ENCODE assay signal across 11 cellular contexts in genomic region chr6:29708432-29709177, GRCh38. TPM values are rescaled to one million over a fixed set of nuclear protein-coding genes. Genes with fewer than 3 reads are reported as not detected.
DNase-seq lines count a peak whose midpoint lies in the region; ATAC-seq and TF ChIP-seq lines count a peak whose summit lies in the region.
"Had no signal": no experiment of that assay in that cellular context is flagged by ENCODE, and none has a peak within 500 bp of the region (broad histone marks: within the 10 kb centered on the region; RNA-seq: fewer than 3 reads in every experiment).

No MANE protein-coding gene starts in this region.

- no peak for TF ChIP-seq CTCF in CD14-positive monocyte (IDR thresholded peaks at IDR 0.05)

- H3K4me3 ChIP-seq in mesenchymal stem cell (ENCODE audit: insufficient read depth in 1 of 2, low read depth in 1 of 2, low read length in 2 of 2): no peak overlapping the region
- H3K4me3 ChIP-seq: SJSA1 had no signal

- no peak overlapping the region for H3K4me2 ChIP-seq in mesenchymal stem cell (ENCODE audit: low read length, poor library complexity, severe bottlenecking)

- 68% methylated on average over 11 of the region's 11 CpGs for WGBS in mesenchymal stem cell

- CTCF ChIA-PET in activated CD8-positive, alpha-beta T cell treated with anti-CD3 and anti-CD28 coated beads, Interleukin-2, amount 10 ng/mL, durations not matched to agents 7 days and 5 days (lab: Charles Lee): interaction anchor here (0.7 to 4.8 kb wide), 19 partner anchors 10 to 254 kb away, joined by 3 to 27 read pairs (median 5); no protein-coding TSS in a partner anchor

- no peak overlapping the region for H2BK120ac ChIP-seq in mesenchymal stem cell (ENCODE audit: low read depth, low read length)

- H4K8ac ChIP-seq in mesenchymal stem cell (ENCODE audit: low read length): peak overlapping the region; percentile 17

- no peaks in the 10 kb centered on the region for H3K36me3 ChIP-seq in mesenchymal stem cell (ENCODE audit: control insufficient read depth in 1 of 2, insufficient read depth in 2 of 2, low read depth in 1 of 2, low read length in 2 of 2)
- H3K36me3 ChIP-seq: SJSA1 had no signal

- no peak overlapping the region for H2BK5ac ChIP-seq in mesenchymal stem cell (ENCODE audit: low read depth, low read length, poor library complexity, severe bottlenecking)

- H3K14ac ChIP-seq in mesenchymal stem cell (ENCODE audit: low read length in 2 of 2): no peak overlapping the region

- H3K4ac ChIP-seq in mesenchymal stem cell (ENCODE audit: low read depth in 1 of 2, low read length in 2 of 2): no peak overlapping the region

- no peaks in the 10 kb centered on the region for H3K79me1 ChIP-seq in mesenchymal stem cell (replicated peaks; ENCODE audit: low read length, poor library complexity, severe bottlenecking)

- DNase-seq in CD14-positive monocyte (ENCODE audit: low spot score) (no peak), mesenchymal stem cell (no peak), substantia nigra (lab: John Stamatoyannopoulos, UW) (no peak), NCI-H748 (lab: John Stamatoyannopoulos, UW; ENCODE audit: unreplicated experiment) (no peak)
- DNase-seq in activated CD8-positive, alpha-beta T cell treated with anti-CD3 and anti-CD28 coated beads, Interleukin-2, amount 10 ng/mL, durations not matched to agents 7 days and 5 days: peak; percentile 94
- DNase-seq: NCI-H1694 had no signal

- peaks cover 10% of the 10 kb centered on the region for H3K4me1 Mint-ChIP-seq in CD14-positive monocyte
- peaks cover 76% of the 10 kb centered on the region for H3K4me1 Mint-ChIP-seq in activated CD8-positive, alpha-beta T cell treated with anti-CD3 and anti-CD28 coated beads, Interleukin-2, amount 10 ng/mL, durations not matched to agents 7 days and 5 days (ENCODE audit: low read depth)

- intact Hi-C loops in CD14-positive monocyte (cut with micrococcal nuclease): loop anchor here (5.0 kb wide), 2 partner anchors 44 to 124 kb away; no protein-coding TSS in a partner anchor

- H2AK5ac ChIP-seq in mesenchymal stem cell (ENCODE audit: low read length, severe bottlenecking): no peak overlapping the region

- H2BK12ac ChIP-seq in mesenchymal stem cell (ENCODE audit: low read length in 2 of 2): no peak overlapping the region

- no peak overlapping the region for H4K91ac ChIP-seq in mesenchymal stem cell (ENCODE audit: low read length)

- H3K27ac ChIP-seq in mesenchymal stem cell (ENCODE audit: low read length, poor library complexity, severe bottlenecking) (no peak overlapping the region), substantia nigra (ENCODE audit: low read depth, low read length, poor library complexity, severe bottlenecking) (no peak overlapping the region)
- H3K27ac ChIP-seq: SJSA1 had no signal

- H3K27me3 ChIP-seq in mesenchymal stem cell (ENCODE audit: control insufficient read depth in 1 of 2, insufficient read depth in 1 of 2, low read length in 2 of 2): peaks cover 67 to 77% of the 10 kb centered on the region in 2 experiments

- H3K9me3 Mint-ChIP-seq in CD14-positive monocyte: peaks cover 0 to 2% (median 0%) of the 10 kb centered on the region in 7 donors
- H3K9me3 Mint-ChIP-seq in activated CD8-positive, alpha-beta T cell treated with anti-CD3 and anti-CD28 coated beads, Interleukin-2, amount 10 ng/mL, durations not matched to agents 7 days and 5 days (ENCODE audit: insufficient read depth): no peaks in the 10 kb centered on the region

- peak overlapping the region; percentile 61 to 74 for H3K4me3 Mint-ChIP-seq in CD14-positive monocyte
- H3K4me3 Mint-ChIP-seq in activated CD8-positive, alpha-beta T cell treated with anti-CD3 and anti-CD28 coated beads, Interleukin-2, amount 10 ng/mL, durations not matched to agents 7 days and 5 days: peak overlapping the region; percentile 75

- H3K9me3 ChIP-seq in mesenchymal stem cell (ENCODE audit: control insufficient read depth, low read length): no peaks in the 10 kb centered on the region
- H3K9me3 ChIP-seq: SJSA1 had no signal

- H3K27ac Mint-ChIP-seq in CD14-positive monocyte: no peak overlapping the region
- peak overlapping the region; percentile 90 for H3K27ac Mint-ChIP-seq in activated CD8-positive, alpha-beta T cell treated with anti-CD3 and anti-CD28 coated beads, Interleukin-2, amount 10 ng/mL, durations not matched to agents 7 days and 5 days

- POLR2A ChIA-PET in activated CD8-positive, alpha-beta T cell treated with anti-CD3 and anti-CD28 coated beads, Interleukin-2, amount 10 ng/mL, durations not matched to agents 7 days and 5 days (lab: Charles Lee): interaction anchor here (1.0 to 1.8 kb wide), 3 partner anchors 19 to 58 kb away, joined by 3 to 5 read pairs (median 4); no protein-coding TSS in a partner anchor

- H2AFZ ChIP-seq in mesenchymal stem cell (ENCODE audit: low read depth, low read length): no peak overlapping the region

- peaks cover 13 to 35% (median 33%) of the 10 kb centered on the region in 3 donors for H3K27me3 Mint-ChIP-seq in CD14-positive monocyte (ENCODE audit: low read depth in 3 of 3)
- peaks cover 6% of the 10 kb centered on the region for H3K27me3 Mint-ChIP-seq in activated CD8-positive, alpha-beta T cell treated with anti-CD3 and anti-CD28 coated beads, Interleukin-2, amount 10 ng/mL, durations not matched to agents 7 days and 5 days (ENCODE audit: low read depth)

- H2BK15ac ChIP-seq in mesenchymal stem cell (ENCODE audit: low read depth, poor library complexity, severe bottlenecking): no peak overlapping the region

- no peak overlapping the region for H3K23ac ChIP-seq in mesenchymal stem cell (ENCODE audit: low read length in 2 of 2)

- no peak overlapping the region for H3K9ac ChIP-seq in mesenchymal stem cell (ENCODE audit: low read length)

- H3K36me3 Mint-ChIP-seq in CD14-positive monocyte: no peaks in the 10 kb centered on the region
- H3K36me3 Mint-ChIP-seq in activated CD8-positive, alpha-beta T cell treated with anti-CD3 and anti-CD28 coated beads, Interleukin-2, amount 10 ng/mL, durations not matched to agents 7 days and 5 days (ENCODE audit: low read depth): peaks cover 2% of the 10 kb centered on the region

- H3K18ac ChIP-seq in mesenchymal stem cell (ENCODE audit: low read depth in 1 of 2, low read length in 2 of 2): no peak overlapping the region

- H3K4me1 ChIP-seq in mesenchymal stem cell (ENCODE audit: control insufficient read depth, insufficient read depth, low read depth, low read length): no peaks in the 10 kb centered on the region
- H3K4me1 ChIP-seq: SJSA1 had no signal

- ATAC-seq in HG03095 (IDR thresholded peaks at IDR 0.05; ENCODE audit: unreplicated experiment): peak; percentile 54
- ATAC-seq in activated CD8-positive, alpha-beta T cell treated with anti-CD3 and anti-CD28 coated beads, Interleukin-2, amount 10 ng/mL, durations not matched to agents 7 days and 5 days: peak; percentile 91
- ATAC-seq in HG03521 (IDR thresholded peaks at IDR 0.05; ENCODE audit: unreplicated experiment): no peak
- ATAC-seq in GM18502 (IDR thresholded peaks at IDR 0.05; ENCODE audit: poor library complexity, unreplicated experiment): no peak
- ATAC-seq: left colon had no signal

RNA-seq across cellular contexts. Expression of gene HLA-F, which starts 14.6 kb away (rescaled TPM):
- 100 to 1,000 TPM; 283 to 394 TPM for polyA plus RNA-seq in CD14-positive monocyte
- total RNA-seq in activated CD8-positive, alpha-beta T cell treated with anti-CD3 and anti-CD28 coated beads, Interleukin-2, amount 10 ng/mL, durations not matched to agents 7 days and 5 days: 100 to 1,000 TPM; 170 to 181 TPM
- polyA plus RNA-seq in mesenchymal stem cell (2013, experiment 1 of 2): 9.7 TPM
- 11.2 TPM for polyA plus RNA-seq in mesenchymal stem cell (2013, experiment 2 of 2)

RNA-seq across cellular contexts. Expression of gene ZFP57, which starts 27.7 kb away (rescaled TPM):
- not detected for polyA plus RNA-seq in CD14-positive monocyte
- not detected for total RNA-seq in activated CD8-positive, alpha-beta T cell treated with anti-CD3 and anti-CD28 coated beads, Interleukin-2, amount 10 ng/mL, durations not matched to agents 7 days and 5 days
- polyA plus RNA-seq in mesenchymal stem cell (2013, experiment 1 of 2): not detected
- polyA plus RNA-seq in mesenchymal stem cell (2013, experiment 2 of 2): not detected
- total RNA-seq: left colon, SJSA1 had no signal

RNA-seq across cellular contexts. Expression of gene MOG, which starts 51.7 kb away (rescaled TPM):
- polyA plus RNA-seq in CD14-positive monocyte: not detected
- not detected for total RNA-seq in activated CD8-positive, alpha-beta T cell treated with anti-CD3 and anti-CD28 coated beads, Interleukin-2, amount 10 ng/mL, durations not matched to agents 7 days and 5 days
- polyA plus RNA-seq in mesenchymal stem cell (2013, experiment 1 of 2): not detected
- not detected for polyA plus RNA-seq in mesenchymal stem cell (2013, experiment 2 of 2)
- total RNA-seq: left colon, SJSA1 had no signal

Comparison
In these comparisons a context has a peak if more than half of its experiments do, and no peak if none do; other contexts are left out.
1. ATAC-seq: peak in HG03095 (single experiment) and activated CD8-positive, alpha-beta T cell treated with anti-CD3 and anti-CD28 coated beads, Interleukin-2, amount 10 ng/mL, durations not matched to agents 7 days and 5 days (single experiment); none in HG03521 (single experiment) and GM18502 (single experiment).